Comparison of ENCODE assay signal across 15 cellular contexts in the genomic region with DNA sequence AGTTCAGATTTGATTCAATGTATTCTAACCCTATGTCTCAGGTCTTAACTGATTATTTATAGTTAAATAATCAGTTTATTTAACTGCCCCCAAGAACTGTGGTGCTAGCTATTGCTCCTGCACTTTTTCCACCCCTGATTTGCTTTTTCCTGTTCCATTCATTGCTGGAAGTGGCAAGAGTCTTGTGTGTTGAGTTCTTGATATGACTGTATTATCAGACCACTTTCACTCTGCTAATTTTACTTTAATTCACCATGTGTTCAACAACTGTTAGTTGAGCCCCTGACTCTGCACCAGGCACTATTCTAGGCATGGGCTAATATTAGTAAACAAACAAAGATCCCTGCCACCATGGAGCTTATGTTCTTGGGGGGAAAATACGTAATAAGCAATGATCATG.
"Had no signal": no experiment of that assay in that cellular context is flagged by ENCODE, and none has a peak within 500 bp of the region (broad histone marks: within the 10 kb centered on the region; RNA-seq: fewer than 3 reads in every experiment).

No MANE protein-coding gene starts in this region.

- H3K4me3 ChIP-seq: colonic mucosa, gastrocnemius medialis, heart right ventricle, left lung, spleen, testis had no signal

- H3K27me3 ChIP-seq: colonic mucosa, gastrocnemius medialis, heart right ventricle, left lung, spleen, testis had no signal

- ATAC-seq: activated T-cell treated with anti-CD3 and anti-CD28 coated beads, Interleukin-2, amount 50 U/mL, for 72 hours; gastrocnemius medialis; heart right ventricle; right cardiac atrium had no signal

- H3K4me3 Mint-ChIP-seq: activated T-cell treated with anti-CD3 and anti-CD28 coated beads, Interleukin-2, amount 50 U/mL, for 72 hours had no signal

- H3K9me3 Mint-ChIP-seq: activated T-cell treated with anti-CD3 and anti-CD28 coated beads, Interleukin-2, amount 50 U/mL, for 72 hours had no signal

- DNase-seq: activated CD4-positive, alpha-beta T cell treated with anti-CD3 and anti-CD28 coated beads, Interleukin-2, amount 50 U/mL, for 48 hours; activated CD4-positive, CD25-positive, alpha-beta regulatory T cell treated with anti-CD3 and anti-CD28 coated beads, Interleukin-2, amount 50 U/mL, for 72 hours; activated T-cell treated with anti-CD3 and anti-CD28 coated beads, Interleukin-2, amount 50 U/mL, for 72 hours; colonic mucosa; effector CD8-positive, alpha-beta T cell; gastrocnemius medialis; heart right ventricle; left lung; mesenchymal stem cell; right cardiac atrium; spleen; stimulated activated CD4-positive, alpha-beta T cell treated with anti-CD3 and anti-CD28 coated beads, Interleukin-1b, Interleukin-23, amount 100 ng/mL, for 48 hours; stimulated activated naive CD4-positive, alpha-beta T cell; testis had no signal

- FAIRE-seq: urothelium cell line had no signal

- H3K4me1 ChIP-seq: colonic mucosa had no signal

- H3K9me3 ChIP-seq: colonic mucosa, gastrocnemius medialis, heart right ventricle, left lung, spleen, testis had no signal

- H3K36me3 ChIP-seq: colonic mucosa, gastrocnemius medialis, heart right ventricle, left lung, spleen had no signal

- H3K27ac ChIP-seq: colonic mucosa, gastrocnemius medialis, left lung, testis had no signal
